Comparison of ENCODE assay signal across 11 cellular contexts in genomic region chr5:154829181-154829588, GRCh38. TPM values are rescaled to one million over a fixed set of nuclear protein-coding genes. Genes with fewer than 3 reads are reported as not detected.
DNase-seq lines count a peak whose midpoint lies in the region; ATAC-seq and TF ChIP-seq lines count a peak whose summit lies in the region.
"Had no signal": no experiment of that assay in that cellular context is flagged by ENCODE, and none has a peak within 500 bp of the region (broad histone marks: within the 10 kb centered on the region; RNA-seq: fewer than 3 reads in every experiment).

No MANE protein-coding gene starts in this region.

- H3K4me3 ChIP-seq in SJCRH30 (no peak overlapping the region), upper lobe of right lung (no peak overlapping the region), GM23338 (no peak overlapping the region)

- no peaks in the 10 kb centered on the region for H3K9me3 Mint-ChIP-seq in stimulated activated naive CD8-positive, alpha-beta T cell treated with anti-CD3 and anti-CD28 coated beads, Interleukin-15, Interleukin-2, amounts not matched to agents 100 ng/mL and 50 ng/mL, for 24 hours
- no peaks in the 10 kb centered on the region for H3K9me3 Mint-ChIP-seq in stimulated activated naive CD8-positive, alpha-beta T cell treated with anti-CD3 and anti-CD28 coated beads, Interleukin-15, amount 100 ng/mL, for 72 hours
- H3K9me3 Mint-ChIP-seq in GM23338, result no peaks in the 10 kb centered on the region
- H3K9me3 Mint-ChIP-seq: neural crest cell had no signal

- H3K27me3 Mint-ChIP-seq in stimulated activated naive CD8-positive, alpha-beta T cell treated with anti-CD3 and anti-CD28 coated beads, Interleukin-15, Interleukin-2, amounts not matched to agents 100 ng/mL and 50 ng/mL, for 24 hours, result no peaks in the 10 kb centered on the region
- H3K27me3 Mint-ChIP-seq in stimulated activated naive CD8-positive, alpha-beta T cell treated with anti-CD3 and anti-CD28 coated beads, Interleukin-15, amount 100 ng/mL, for 72 hours, result no peaks in the 10 kb centered on the region
- peaks cover 1% of the 10 kb centered on the region for H3K27me3 Mint-ChIP-seq in GM23338 (ENCODE audit: insufficient read depth, low read depth, poor library complexity)

- peaks cover 7% of the 10 kb centered on the region; the same call in 1 of the 2 replicates for H3F3A ChIP-seq in GM23338 (replicated peaks; ENCODE audit: low read depth)

- H3K27ac ChIP-seq in SJCRH30 (peak overlapping the region; percentile 65; the same call in 1 of the 2 replicates), upper lobe of right lung (peak overlapping the region; percentile 37), GM23338 (ENCODE audit: low read depth) (no peak overlapping the region)

- no peak overlapping the region for H2AFZ ChIP-seq in GM23338

- no peak for ATAC-seq in stimulated activated naive CD8-positive, alpha-beta T cell treated with anti-CD3 and anti-CD28 coated beads, Interleukin-15, amount 100 ng/mL, for 72 hours
- peak; percentile 79 for ATAC-seq in upper lobe of right lung
- ATAC-seq in GM23338, result no peak
- no peak for ATAC-seq in HG03460 (IDR thresholded peaks at IDR 0.05; ENCODE audit: unreplicated experiment)

- H3K4me1 ChIP-seq in SJCRH30 (peaks cover 27% of the 10 kb centered on the region), upper lobe of right lung (peaks cover 8% of the 10 kb centered on the region), GM23338 (ENCODE audit: insufficient read depth) (no peaks in the 10 kb centered on the region)

- H3K27me3 ChIP-seq in SJCRH30 (no peaks in the 10 kb centered on the region), upper lobe of right lung (no peaks in the 10 kb centered on the region), GM23338 (ENCODE audit: insufficient read depth) (no peaks in the 10 kb centered on the region)

- TF ChIP-seq CTCF in upper lobe of right lung (IDR thresholded peaks at IDR 0.05), result no peak
- no peak for TF ChIP-seq CTCF in GM23338 (conservative IDR thresholded peaks at IDR 0.05; ENCODE audit: low read depth in 2 of 2)

- no peaks in the 10 kb centered on the region for H3K79me2 ChIP-seq in GM23338 (replicated peaks; ENCODE audit: insufficient read depth)

- no peak overlapping the region for H3K4me2 ChIP-seq in GM23338

- H3K4me3 Mint-ChIP-seq in stimulated activated naive CD8-positive, alpha-beta T cell treated with anti-CD3 and anti-CD28 coated beads, Interleukin-15, Interleukin-2, amounts not matched to agents 100 ng/mL and 50 ng/mL, for 24 hours, result no peak overlapping the region
- H3K4me3 Mint-ChIP-seq in stimulated activated naive CD8-positive, alpha-beta T cell treated with anti-CD3 and anti-CD28 coated beads, Interleukin-15, amount 100 ng/mL, for 72 hours, result no peak overlapping the region
- no peak overlapping the region for H3K4me3 Mint-ChIP-seq in GM23338
- H3K4me3 Mint-ChIP-seq: neural crest cell had no signal

- H3K36me3 ChIP-seq in SJCRH30 (no peaks in the 10 kb centered on the region), upper lobe of right lung (peaks cover 36% of the 10 kb centered on the region), GM23338 (ENCODE audit: insufficient read depth) (peaks cover 6% of the 10 kb centered on the region)

- H4K20me1 ChIP-seq in GM23338 (replicated peaks; ENCODE audit: insufficient read depth), result no peaks in the 10 kb centered on the region; the same call in 1 of the 2 replicates

- peaks cover 44% of the 10 kb centered on the region for H3K4me1 Mint-ChIP-seq in stimulated activated naive CD8-positive, alpha-beta T cell treated with anti-CD3 and anti-CD28 coated beads, Interleukin-15, Interleukin-2, amounts not matched to agents 100 ng/mL and 50 ng/mL, for 24 hours (ENCODE audit: low read depth)
- H3K4me1 Mint-ChIP-seq in stimulated activated naive CD8-positive, alpha-beta T cell treated with anti-CD3 and anti-CD28 coated beads, Interleukin-15, amount 100 ng/mL, for 72 hours, result peaks cover 38% of the 10 kb centered on the region
- no peaks in the 10 kb centered on the region; the same call in 2 of the 3 replicates for H3K4me1 Mint-ChIP-seq in GM23338
- H3K4me1 Mint-ChIP-seq: neural crest cell had no signal

- H3K36me3 Mint-ChIP-seq in stimulated activated naive CD8-positive, alpha-beta T cell treated with anti-CD3 and anti-CD28 coated beads, Interleukin-15, Interleukin-2, amounts not matched to agents 100 ng/mL and 50 ng/mL, for 24 hours (ENCODE audit: low read depth), result peaks cover 40% of the 10 kb centered on the region
- peaks cover 25% of the 10 kb centered on the region for H3K36me3 Mint-ChIP-seq in GM23338 (ENCODE audit: low read depth)

- no peak for DNase-seq in stimulated activated naive CD8-positive, alpha-beta T cell treated with anti-CD3 and anti-CD28 coated beads, Interleukin-15, amount 100 ng/mL, for 72 hours
- DNase-seq in SJCRH30 (peak in 1 of 2 experiments; percentile 44), glomerular visceral epithelial cell (ENCODE audit: extremely low spot score) (peak; percentile 33), upper lobe of right lung (no peak), GM23338 (ENCODE audit: low spot score) (no peak), iPS-NIHi11 (ENCODE audit: low spot score) (no peak)
- DNase-seq: aorta, NCI-H446 had no signal

- peak overlapping the region; percentile 40 for H3K27ac Mint-ChIP-seq in stimulated activated naive CD8-positive, alpha-beta T cell treated with anti-CD3 and anti-CD28 coated beads, Interleukin-15, Interleukin-2, amounts not matched to agents 100 ng/mL and 50 ng/mL, for 24 hours
- no peak overlapping the region for H3K27ac Mint-ChIP-seq in stimulated activated naive CD8-positive, alpha-beta T cell treated with anti-CD3 and anti-CD28 coated beads, Interleukin-15, amount 100 ng/mL, for 72 hours
- no peak overlapping the region for H3K27ac Mint-ChIP-seq in GM23338

- H3K9me2 ChIP-seq in GM23338 (ENCODE audit: insufficient read depth), result no peaks in the 10 kb centered on the region

- intact Hi-C loops in upper lobe of right lung (cut with DNase I), result no loop called here

- H3K9me3 ChIP-seq in SJCRH30 (replicated peaks), result no peaks in the 10 kb centered on the region
- no peaks in the 10 kb centered on the region for H3K9me3 ChIP-seq in upper lobe of right lung

TF ChIP-seq in GM23338, 12 proteins besides CTCF, POLR2A, EP300 and RAD21:
- TF ChIP-seq REST (IDR thresholded peaks at IDR 0.05; ENCODE audit: unreplicated experiment) (no peak), CREB1 (CRISPR knock-in tag; IDR thresholded peaks at IDR 0.05; ENCODE audit: low read depth) (no peak), NANOG (IDR thresholded peaks at IDR 0.05; ENCODE audit: borderline replicate concordance) (no peak), ETS1 (IDR thresholded peaks at IDR 0.05) (no peak), EZH2 (IDR thresholded peaks at IDR 0.05; ENCODE audit: low read depth, unreplicated experiment) (no peak), ZNF114 (CRISPR knock-in tag; IDR thresholded peaks at IDR 0.05) (no peak), POLR2AphosphoS5 (IDR thresholded peaks at IDR 0.05; ENCODE audit: low read depth) (no peak)

RNA-seq across cellular contexts. Expression of gene FAXDC2, which starts 21.2 kb away (rescaled TPM):
- 2.6 and 4.2 TPM in 2 replicates for total RNA-seq in SJCRH30 (2014; rRNA removed; shearing (Covaris generic))
- total RNA-seq in upper lobe of right lung, result 79.0 TPM
- 1.8 and 4.6 TPM in 2 replicates for total RNA-seq in GM23338 (2014; rRNA removed; shearing (Covaris generic))
- 2.5 and 4.0 TPM in 2 replicates for polyA plus RNA-seq in GM23338 (2016; fragmentation: Nextera tagmentation; extraction: Ambion mirVana)

RNA-seq across cellular contexts. Expression of gene CNOT8, which starts 29.2 kb away (rescaled TPM):
- total RNA-seq in SJCRH30 (2014; rRNA removed; shearing (Covaris generic)), result 64.4 and 65.5 TPM in 2 replicates
- total RNA-seq in upper lobe of right lung, result 101 TPM
- total RNA-seq in GM23338 (2014; rRNA removed; shearing (Covaris generic)), result 77.7 and 78.3 TPM in 2 replicates
- polyA plus RNA-seq in GM23338 (2016; fragmentation: Nextera tagmentation; extraction: Ambion mirVana), result 26.9 and 31.2 TPM in 2 replicates

Comparison
In these comparisons a context has a peak if more than half of its experiments do, and no peak if none do; other contexts are left out.
1. RNA of gene FAXDC2, which starts 21.2 kb away (total RNA-seq): 79.0 TPM in upper lobe of right lung (single experiment); 1.8 to 4.6 TPM in GM23338 and 2.6 to 4.2 TPM in SJCRH30; every median in the first group is over 10 times any median in the second.